In the genomic region with DNA sequence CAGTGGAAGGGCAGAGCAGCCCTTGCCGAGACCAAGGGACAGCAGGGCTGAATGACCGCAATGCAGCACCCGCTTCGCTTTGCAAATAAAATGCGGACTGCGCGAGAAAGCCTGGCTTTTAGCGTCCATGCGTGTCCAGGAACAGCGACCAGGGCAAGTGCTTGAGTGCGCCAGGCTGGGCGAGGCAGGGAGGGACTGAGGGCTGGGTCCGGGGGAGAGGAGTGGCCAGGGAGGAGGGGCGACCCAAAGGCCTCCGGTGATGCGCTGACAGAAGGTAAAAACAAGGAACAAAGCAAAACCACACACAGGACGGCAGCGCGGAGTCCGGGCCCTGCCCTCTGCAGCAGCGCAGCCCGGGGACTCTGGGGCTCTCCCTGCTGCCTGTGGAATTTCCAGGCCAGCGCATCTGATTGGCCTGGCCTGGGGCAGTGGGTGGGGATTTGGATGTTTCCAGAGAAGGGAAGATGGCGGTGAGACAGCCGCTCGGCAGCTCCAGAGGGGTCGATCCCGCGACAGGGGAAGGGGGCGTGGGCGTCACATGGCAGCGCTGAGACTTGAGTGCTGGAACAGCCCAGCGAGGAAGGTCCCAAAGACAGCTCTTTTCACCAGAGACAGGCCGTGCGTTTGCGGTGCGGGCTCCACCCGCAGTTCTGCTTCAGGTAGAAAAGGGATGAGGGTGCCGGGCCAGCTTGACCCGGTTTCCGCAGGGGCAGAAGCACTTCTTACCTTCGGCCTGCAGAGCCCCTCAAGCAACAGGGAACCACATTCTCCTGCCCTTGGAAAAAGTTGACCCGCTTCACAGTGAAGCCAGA, we compare ENCODE assay signal across 2 cellular contexts.
A peak's percentile ranks its signal among the peaks of the same experiment; 100 is the strongest.
TF ChIP-seq lines count a peak whose summit lies in the region.

No MANE protein-coding gene starts in this region.

TF ChIP-seq in HEK293, 187 proteins besides CTCF, POLR2A, EP300 and RAD21 (continued from another document and continues in another):
- TF ChIP-seq ZNF366 (tag by site-specific recombination; conservative IDR thresholded peaks at IDR 0.05), result 0 out of 2 replicates have a peak, but pooled peaks have one; percentile 25
- TF ChIP-seq, protein P1, sequence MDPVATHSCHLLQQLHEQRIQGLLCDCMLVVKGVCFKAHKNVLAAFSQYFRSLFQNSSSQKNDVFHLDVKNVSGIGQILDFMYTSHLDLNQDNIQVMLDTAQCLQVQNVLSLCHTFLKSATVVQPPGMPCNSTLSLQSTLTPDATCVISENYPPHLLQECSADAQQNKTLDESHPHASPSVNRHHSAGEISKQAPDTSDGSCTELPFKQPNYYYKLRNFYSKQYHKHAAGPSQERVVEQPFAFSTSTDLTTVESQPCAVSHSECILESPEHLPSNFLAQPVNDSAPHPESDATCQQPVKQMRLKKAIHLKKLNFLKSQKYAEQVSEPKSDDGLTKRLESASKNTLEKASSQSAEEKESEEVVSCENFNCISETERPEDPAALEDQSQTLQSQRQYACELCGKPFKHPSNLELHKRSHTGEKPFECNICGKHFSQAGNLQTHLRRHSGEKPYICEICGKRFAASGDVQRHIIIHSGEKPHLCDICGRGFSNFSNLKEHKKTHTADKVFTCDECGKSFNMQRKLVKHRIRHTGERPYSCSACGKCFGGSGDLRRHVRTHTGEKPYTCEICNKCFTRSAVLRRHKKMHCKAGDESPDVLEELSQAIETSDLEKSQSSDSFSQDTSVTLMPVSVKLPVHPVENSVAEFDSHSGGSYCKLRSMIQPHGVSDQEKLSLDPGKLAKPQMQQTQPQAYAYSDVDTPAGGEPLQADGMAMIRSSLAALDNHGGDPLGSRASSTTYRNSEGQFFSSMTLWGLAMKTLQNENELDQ (tag by site-specific recombination; IDR thresholded peaks at IDR 0.05; ENCODE audit: low read depth), result no peak
- TF ChIP-seq, protein P2, sequence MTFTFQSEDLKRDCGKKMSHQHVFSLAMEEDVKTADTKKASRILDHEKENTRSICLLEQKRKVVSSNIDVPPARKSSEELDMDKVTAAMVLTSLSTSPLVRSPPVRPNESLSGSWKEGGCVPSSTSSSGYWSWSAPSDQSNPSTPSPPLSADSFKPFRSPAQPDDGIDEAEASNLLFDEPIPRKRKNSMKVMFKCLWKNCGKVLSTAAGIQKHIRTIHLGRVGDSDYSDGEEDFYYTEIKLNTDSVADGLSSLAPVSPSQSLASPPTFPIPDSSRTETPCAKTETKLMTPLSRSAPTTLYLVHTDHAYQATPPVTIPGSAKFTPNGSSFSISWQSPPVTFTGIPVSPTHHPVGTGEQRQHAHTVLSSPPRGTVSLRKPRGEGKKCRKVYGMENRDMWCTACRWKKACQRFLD (tag by site-specific recombination; IDR thresholded peaks at IDR 0.05), result no peak
- TF ChIP-seq, protein P3, sequence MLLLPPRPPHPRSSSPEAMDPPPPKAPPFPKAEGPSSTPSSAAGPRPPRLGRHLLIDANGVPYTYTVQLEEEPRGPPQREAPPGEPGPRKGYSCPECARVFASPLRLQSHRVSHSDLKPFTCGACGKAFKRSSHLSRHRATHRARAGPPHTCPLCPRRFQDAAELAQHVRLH (tag by site-specific recombination; IDR thresholded peaks at IDR 0.05), result peak; percentile 13; the same call in 1 of the 2 replicates
- TF ChIP-seq ZNF426 (tag by site-specific recombination; IDR thresholded peaks at IDR 0.05), result no peak
- no peak for TF ChIP-seq ZNF37A (tag by site-specific recombination; IDR thresholded peaks at IDR 0.05)
- TF ChIP-seq, protein P4, sequence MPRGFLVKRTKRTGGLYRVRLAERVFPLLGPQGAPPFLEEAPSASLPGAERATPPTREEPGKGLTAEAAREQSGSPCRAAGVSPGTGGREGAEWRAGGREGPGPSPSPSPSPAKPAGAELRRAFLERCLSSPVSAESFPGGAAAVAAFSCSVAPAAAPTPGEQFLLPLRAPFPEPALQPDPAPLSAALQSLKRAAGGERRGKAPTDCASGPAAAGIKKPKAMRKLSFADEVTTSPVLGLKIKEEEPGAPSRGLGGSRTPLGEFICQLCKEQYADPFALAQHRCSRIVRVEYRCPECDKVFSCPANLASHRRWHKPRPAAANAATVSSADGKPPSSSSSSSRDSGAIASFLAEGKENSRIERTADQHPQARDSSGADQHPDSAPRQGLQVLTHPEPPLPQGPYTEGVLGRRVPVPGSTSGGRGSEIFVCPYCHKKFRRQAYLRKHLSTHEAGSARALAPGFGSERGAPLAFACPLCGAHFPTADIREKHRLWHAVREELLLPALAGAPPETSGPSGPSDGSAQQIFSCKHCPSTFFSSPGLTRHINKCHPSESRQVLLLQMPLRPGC (tag by site-specific recombination; IDR thresholded peaks at IDR 0.05), result peak; percentile 56
- no peak for TF ChIP-seq ZNF544 (tag by site-specific recombination; IDR thresholded peaks at IDR 0.05)
- TF ChIP-seq, protein P5, sequence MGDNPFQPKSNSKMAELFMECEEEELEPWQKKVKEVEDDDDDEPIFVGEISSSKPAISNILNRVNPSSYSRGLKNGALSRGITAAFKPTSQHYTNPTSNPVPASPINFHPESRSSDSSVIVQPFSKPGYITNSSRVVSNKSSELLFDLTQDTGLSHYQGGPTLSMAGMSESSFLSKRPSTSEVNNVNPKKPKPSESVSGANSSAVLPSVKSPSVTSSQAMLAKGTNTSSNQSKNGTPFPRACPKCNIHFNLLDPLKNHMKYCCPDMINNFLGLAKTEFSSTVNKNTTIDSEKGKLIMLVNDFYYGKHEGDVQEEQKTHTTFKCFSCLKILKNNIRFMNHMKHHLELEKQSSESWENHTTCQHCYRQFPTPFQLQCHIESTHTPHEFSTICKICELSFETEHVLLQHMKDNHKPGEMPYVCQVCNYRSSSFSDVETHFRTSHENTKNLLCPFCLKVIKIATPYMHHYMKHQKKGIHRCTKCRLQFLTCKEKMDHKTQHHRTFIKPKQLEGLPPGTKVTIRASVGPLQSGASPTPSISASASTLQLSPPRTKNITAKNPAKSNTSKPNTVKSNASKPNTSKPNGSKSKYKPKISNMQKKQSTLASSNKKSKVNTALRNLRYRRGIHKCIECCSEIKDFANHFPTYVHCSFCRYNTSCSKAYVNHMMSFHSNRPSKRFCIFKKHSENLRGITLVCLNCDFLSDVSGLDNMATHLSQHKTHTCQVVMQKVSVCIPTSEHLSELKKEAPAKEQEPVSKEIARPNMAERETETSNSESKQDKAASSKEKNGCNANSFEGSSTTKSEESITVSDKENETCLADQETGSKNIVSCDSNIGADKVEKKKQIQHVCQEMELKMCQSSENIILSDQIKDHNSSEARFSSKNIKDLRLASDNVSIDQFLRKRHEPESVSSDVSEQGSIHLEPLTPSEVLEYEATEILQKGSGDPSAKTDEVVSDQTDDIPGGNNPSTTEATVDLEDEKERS (tag by site-specific recombination; IDR thresholded peaks at IDR 0.05), result no peak
- TF ChIP-seq ZNF76 (tag by site-specific recombination; IDR thresholded peaks at IDR 0.05; ENCODE audit: borderline replicate concordance, low read depth), result peak; percentile 60
- no peak for TF ChIP-seq ZNF510 (tag by site-specific recombination; IDR thresholded peaks at IDR 0.05; ENCODE audit: insufficient replicate concordance)
- TF ChIP-seq, protein P6, sequence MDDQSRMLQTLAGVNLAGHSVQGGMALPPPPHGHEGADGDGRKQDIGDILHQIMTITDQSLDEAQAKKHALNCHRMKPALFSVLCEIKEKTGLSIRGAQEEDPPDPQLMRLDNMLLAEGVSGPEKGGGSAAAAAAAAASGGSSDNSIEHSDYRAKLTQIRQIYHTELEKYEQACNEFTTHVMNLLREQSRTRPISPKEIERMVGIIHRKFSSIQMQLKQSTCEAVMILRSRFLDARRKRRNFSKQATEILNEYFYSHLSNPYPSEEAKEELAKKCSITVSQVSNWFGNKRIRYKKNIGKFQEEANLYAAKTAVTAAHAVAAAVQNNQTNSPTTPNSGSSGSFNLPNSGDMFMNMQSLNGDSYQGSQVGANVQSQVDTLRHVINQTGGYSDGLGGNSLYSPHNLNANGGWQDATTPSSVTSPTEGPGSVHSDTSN (CRISPR knock-in tag; IDR thresholded peaks at IDR 0.05), result no peak
- no peak for TF ChIP-seq ZNF701 (tag by site-specific recombination; IDR thresholded peaks at IDR 0.05)
- TF ChIP-seq ZFP3 (tag by site-specific recombination; IDR thresholded peaks at IDR 0.05; ENCODE audit: low read depth), result no peak
- no peak for TF ChIP-seq ZNF48 (tag by site-specific recombination; IDR thresholded peaks at IDR 0.05)

TF ChIP-seq in HepG2, 621 proteins besides CTCF, POLR2A, EP300 and RAD21 (continued from another document and continues in another):
- TF ChIP-seq, protein P7, sequence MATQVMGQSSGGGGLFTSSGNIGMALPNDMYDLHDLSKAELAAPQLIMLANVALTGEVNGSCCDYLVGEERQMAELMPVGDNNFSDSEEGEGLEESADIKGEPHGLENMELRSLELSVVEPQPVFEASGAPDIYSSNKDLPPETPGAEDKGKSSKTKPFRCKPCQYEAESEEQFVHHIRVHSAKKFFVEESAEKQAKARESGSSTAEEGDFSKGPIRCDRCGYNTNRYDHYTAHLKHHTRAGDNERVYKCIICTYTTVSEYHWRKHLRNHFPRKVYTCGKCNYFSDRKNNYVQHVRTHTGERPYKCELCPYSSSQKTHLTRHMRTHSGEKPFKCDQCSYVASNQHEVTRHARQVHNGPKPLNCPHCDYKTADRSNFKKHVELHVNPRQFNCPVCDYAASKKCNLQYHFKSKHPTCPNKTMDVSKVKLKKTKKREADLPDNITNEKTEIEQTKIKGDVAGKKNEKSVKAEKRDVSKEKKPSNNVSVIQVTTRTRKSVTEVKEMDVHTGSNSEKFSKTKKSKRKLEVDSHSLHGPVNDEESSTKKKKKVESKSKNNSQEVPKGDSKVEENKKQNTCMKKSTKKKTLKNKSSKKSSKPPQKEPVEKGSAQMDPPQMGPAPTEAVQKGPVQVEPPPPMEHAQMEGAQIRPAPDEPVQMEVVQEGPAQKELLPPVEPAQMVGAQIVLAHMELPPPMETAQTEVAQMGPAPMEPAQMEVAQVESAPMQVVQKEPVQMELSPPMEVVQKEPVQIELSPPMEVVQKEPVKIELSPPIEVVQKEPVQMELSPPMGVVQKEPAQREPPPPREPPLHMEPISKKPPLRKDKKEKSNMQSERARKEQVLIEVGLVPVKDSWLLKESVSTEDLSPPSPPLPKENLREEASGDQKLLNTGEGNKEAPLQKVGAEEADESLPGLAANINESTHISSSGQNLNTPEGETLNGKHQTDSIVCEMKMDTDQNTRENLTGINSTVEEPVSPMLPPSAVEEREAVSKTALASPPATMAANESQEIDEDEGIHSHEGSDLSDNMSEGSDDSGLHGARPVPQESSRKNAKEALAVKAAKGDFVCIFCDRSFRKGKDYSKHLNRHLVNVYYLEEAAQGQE (IDR thresholded peaks at IDR 0.05; ENCODE audit: borderline replicate concordance in 1 of 2, low read depth in 1 of 2, low read length in 2 of 2), result peak in 1 of 2 experiments; percentile 49; a peak in 1 of 4 replicates
- 0 out of 4 replicates have a peak, but pooled peaks of 1 of the 2 experiments have one; percentile 12 for TF ChIP-seq MAFK (conservative IDR thresholded peaks at IDR 0.05 in 1 of 2, IDR thresholded peaks at IDR 0.05 in 1 of 2; ENCODE audit: low read length in 2 of 2)
- TF ChIP-seq ZBTB8A (CRISPR knock-in tag; IDR thresholded peaks at IDR 0.05; ENCODE audit: borderline replicate concordance, low read depth), result no peak
- 0 out of 2 replicates have a peak, but pooled peaks have one; percentile 20 for TF ChIP-seq ZC3H13 (CRISPR knock-in tag; IDR thresholded peaks at IDR 0.05)
- no peak for TF ChIP-seq RARG (CRISPR knock-in tag; IDR thresholded peaks at IDR 0.05; ENCODE audit: low read depth)
- TF ChIP-seq, protein P8, sequence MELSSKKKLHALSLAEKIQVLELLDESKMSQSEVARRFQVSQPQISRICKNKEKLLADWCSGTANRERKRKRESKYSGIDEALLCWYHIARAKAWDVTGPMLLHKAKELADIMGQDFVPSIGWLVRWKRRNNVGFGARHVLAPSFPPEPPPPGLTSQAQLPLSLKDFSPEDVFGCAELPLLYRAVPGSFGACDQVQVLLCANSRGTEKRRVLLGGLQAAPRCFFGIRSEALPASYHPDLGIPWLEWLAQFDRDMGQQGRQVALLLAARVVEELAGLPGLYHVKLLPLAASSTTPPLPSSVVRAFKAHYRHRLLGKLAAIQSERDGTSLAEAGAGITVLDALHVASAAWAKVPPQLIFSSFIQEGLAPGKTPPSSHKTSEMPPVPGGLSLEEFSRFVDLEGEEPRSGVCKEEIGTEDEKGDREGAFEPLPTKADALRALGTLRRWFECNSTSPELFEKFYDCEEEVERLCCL (CRISPR knock-in tag; IDR thresholded peaks at IDR 0.05; ENCODE audit: borderline replicate concordance), result no peak; the same call in 1 of the 2 replicates
- TF ChIP-seq CENPX (CRISPR knock-in tag; IDR thresholded peaks at IDR 0.05), result no peak
- TF ChIP-seq ZNF230 (CRISPR knock-in tag; IDR thresholded peaks at IDR 0.05), result no peak
- no peak for TF ChIP-seq HHEX (CRISPR knock-in tag; IDR thresholded peaks at IDR 0.05)
- TF ChIP-seq NR1H2 (CRISPR knock-in tag; IDR thresholded peaks at IDR 0.05; ENCODE audit: borderline replicate concordance, low read depth), result 0 out of 2 replicates have a peak, but pooled peaks have one; percentile 62
- peak; percentile 88 for TF ChIP-seq HNRNPLL (IDR thresholded peaks at IDR 0.05; ENCODE audit: low read depth, low read length, poor library complexity, severe bottlenecking)
- TF ChIP-seq ETV5 (CRISPR knock-in tag; IDR thresholded peaks at IDR 0.05; ENCODE audit: borderline replicate concordance), result no peak; the same call in none of the 2 replicates
- no peak for TF ChIP-seq SOX6 (IDR thresholded peaks at IDR 0.05)
- TF ChIP-seq SOX6 (CRISPR knock-in tag; IDR thresholded peaks at IDR 0.05), result peak; percentile 83
- peak; percentile 65; the same call in 2 of the 3 replicates for TF ChIP-seq MXI1 (IDR thresholded peaks at IDR 0.05; ENCODE audit: borderline replicate concordance, low read depth, low read length)
- no peak for TF ChIP-seq ZNF101 (CRISPR knock-in tag; IDR thresholded peaks at IDR 0.05; ENCODE audit: borderline replicate concordance, low read depth)
- TF ChIP-seq NR2F6 (IDR thresholded peaks at IDR 0.05), result no peak
- TF ChIP-seq NR2F6 (CRISPR knock-in tag; IDR thresholded peaks at IDR 0.05), result peak; percentile 59
- TF ChIP-seq, protein P9, sequence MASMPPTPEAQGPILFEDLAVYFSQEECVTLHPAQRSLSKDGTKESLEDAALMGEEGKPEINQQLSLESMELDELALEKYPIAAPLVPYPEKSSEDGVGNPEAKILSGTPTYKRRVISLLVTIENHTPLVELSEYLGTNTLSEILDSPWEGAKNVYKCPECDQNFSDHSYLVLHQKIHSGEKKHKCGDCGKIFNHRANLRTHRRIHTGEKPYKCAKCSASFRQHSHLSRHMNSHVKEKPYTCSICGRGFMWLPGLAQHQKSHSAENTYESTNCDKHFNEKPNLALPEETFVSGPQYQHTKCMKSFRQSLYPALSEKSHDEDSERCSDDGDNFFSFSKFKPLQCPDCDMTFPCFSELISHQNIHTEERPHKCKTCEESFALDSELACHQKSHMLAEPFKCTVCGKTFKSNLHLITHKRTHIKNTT (CRISPR knock-in tag; IDR thresholded peaks at IDR 0.05), result no peak
- 0 out of 2 replicates have a peak, but pooled peaks have one; percentile 74 for TF ChIP-seq SMAD9 (CRISPR knock-in tag; IDR thresholded peaks at IDR 0.05)
